Comparison of ENCODE assay signal across 1 cellular context in genomic region chr5:95822038-95822407, GRCh38.
TF ChIP-seq lines count a peak whose summit lies in the region.

No MANE protein-coding gene starts in this region.

TF ChIP-seq in K562, 482 proteins besides CTCF, POLR2A, EP300 and RAD21 (continued from another document):
- peak; percentile 67; the same call in 1 of the 2 replicates for TF ChIP-seq ZBTB7A (IDR thresholded peaks at IDR 0.05; ENCODE audit: borderline replicate concordance, control insufficient read depth, low read depth, low read length)
- TF ChIP-seq MGA (IDR thresholded peaks at IDR 0.05) = no peak
- no peak for TF ChIP-seq SMARCB1 (IDR thresholded peaks at IDR 0.05; ENCODE audit: insufficient read length, low read depth)
- TF ChIP-seq SMAD4 (CRISPR knock-in tag; conservative IDR thresholded peaks at IDR 0.05) = 0 out of 2 replicates have a peak, but pooled peaks have one; percentile 49
- no peak for TF ChIP-seq SMAD3 (CRISPR knock-in tag; conservative IDR thresholded peaks at IDR 0.05)
- TF ChIP-seq VEZF1 (CRISPR knock-in tag; IDR thresholded peaks at IDR 0.05) = peak; percentile 91
- TF ChIP-seq CBX3 (IDR thresholded peaks at IDR 0.05; ENCODE audit: borderline replicate concordance in 1 of 2, low read length in 2 of 2) = peak in 1 of 2 experiments; percentile 60; a peak in 1 of 3 replicates
- TF ChIP-seq DPF2 (IDR thresholded peaks at IDR 0.05) = 0 out of 2 replicates have a peak, but pooled peaks have one; percentile 13
- no peak for TF ChIP-seq XRCC4 (IDR thresholded peaks at IDR 0.05; ENCODE audit: extremely low read depth, insufficient read depth, insufficient read length)
- TF ChIP-seq NFYB (IDR thresholded peaks at IDR 0.05; ENCODE audit: extremely low read depth, insufficient read length) = no peak
- TF ChIP-seq RBBP5 (IDR thresholded peaks at IDR 0.05; ENCODE audit: borderline replicate concordance, insufficient read depth, low read length, poor library complexity, severe bottlenecking) = peak; percentile 33
- TF ChIP-seq DDX20 (tag; IDR thresholded peaks at IDR 0.05; ENCODE audit: low read depth) = no peak
- TF ChIP-seq EGR1 (conservative IDR thresholded peaks at IDR 0.05) = peak; percentile 27
- TF ChIP-seq ARID3B (CRISPR knock-in tag; IDR thresholded peaks at IDR 0.05; ENCODE audit: borderline replicate concordance) = no peak
